Comparison of ENCODE assay signal across 2 cellular contexts in genomic region chr2:144198116-144198515, GRCh38.
TF ChIP-seq lines count a peak whose summit lies in the region.

No MANE protein-coding gene starts in this region.

TF ChIP-seq in GM23338, 12 proteins besides CTCF, POLR2A, EP300 and RAD21 (continued from another document):
- TF ChIP-seq REST (IDR thresholded peaks at IDR 0.05; ENCODE audit: unreplicated experiment) (no peak), POLR2AphosphoS5 (IDR thresholded peaks at IDR 0.05; ENCODE audit: low read depth) (no peak), ZNF331 (CRISPR knock-in tag; IDR thresholded peaks at IDR 0.05; ENCODE audit: low read depth) (no peak), NANOG (IDR thresholded peaks at IDR 0.05; ENCODE audit: borderline replicate concordance) (no peak), CREB1 (CRISPR knock-in tag; IDR thresholded peaks at IDR 0.05; ENCODE audit: low read depth) (no peak), ZNF114 (CRISPR knock-in tag; IDR thresholded peaks at IDR 0.05) (no peak), JUNB (IDR thresholded peaks at IDR 0.05; ENCODE audit: unreplicated experiment) (no peak)

TF ChIP-seq in K562, 482 proteins besides CTCF, POLR2A, EP300 and RAD21 (continued from another document and continues in another):
- TF ChIP-seq DEAF1 (CRISPR knock-in tag; IDR thresholded peaks at IDR 0.05) (no peak), ZNF589 (CRISPR knock-in tag; IDR thresholded peaks at IDR 0.05; ENCODE audit: low read depth) (no peak), CBFA2T3 (IDR thresholded peaks at IDR 0.05) (no peak), HOMEZ (CRISPR knock-in tag; IDR thresholded peaks at IDR 0.05) (no peak), RBM25 (IDR thresholded peaks at IDR 0.05; ENCODE audit: low read depth, low read length, severe bottlenecking) (no peak), PCBP1 (IDR thresholded peaks at IDR 0.05; ENCODE audit: low read depth, low read length, poor library complexity, severe bottlenecking) (no peak), FOXK1 (CRISPR knock-in tag; IDR thresholded peaks at IDR 0.05; ENCODE audit: borderline replicate concordance) (no peak), ZNF785 (CRISPR knock-in tag; IDR thresholded peaks at IDR 0.05) (no peak), ZNF766 (CRISPR knock-in tag; conservative IDR thresholded peaks at IDR 0.05) (no peak), NKRF (IDR thresholded peaks at IDR 0.05; ENCODE audit: borderline replicate concordance) (no peak), TSC22D4 (tag; IDR thresholded peaks at IDR 0.05) (no peak), ZNF551 (CRISPR knock-in tag; IDR thresholded peaks at IDR 0.05) (no peak), CEBPB (tag; IDR thresholded peaks at IDR 0.05) (peak; percentile 65), MECOM (CRISPR knock-in tag; IDR thresholded peaks at IDR 0.05) (no peak), ZNF239 (CRISPR knock-in tag; IDR thresholded peaks at IDR 0.05) (no peak), RBM39 (optimal IDR thresholded peaks at IDR 0.05; ENCODE audit: low read depth, low read length) (no peak), ELF1 (tag; IDR thresholded peaks at IDR 0.05) (peak; percentile 76), E2F5 (CRISPR knock-in tag; IDR thresholded peaks at IDR 0.05) (no peak), TAF1 (IDR thresholded peaks at IDR 0.05; ENCODE audit: control insufficient read depth, extremely low read depth, insufficient read depth, low read length, severe bottlenecking) (no peak), DIDO1 (tag; IDR thresholded peaks at IDR 0.05; ENCODE audit: low read depth) (no peak), SRF (CRISPR knock-in tag; IDR thresholded peaks at IDR 0.05) (no peak), HMG20B (CRISPR knock-in tag; IDR thresholded peaks at IDR 0.05) (no peak), ZNF408 (CRISPR knock-in tag; IDR thresholded peaks at IDR 0.05; ENCODE audit: low read depth) (no peak), EP400 (IDR thresholded peaks at IDR 0.05) (no peak), SMAD1 (IDR thresholded peaks at IDR 0.05; ENCODE audit: low read depth, low read length, partially characterized antibody) (no peak), SRSF1 (IDR thresholded peaks at IDR 0.05; ENCODE audit: low read depth, low read length) (no peak), RNF2 (IDR thresholded peaks at IDR 0.05) (no peak), SPI1 (IDR thresholded peaks at IDR 0.05; ENCODE audit: borderline replicate concordance, low read depth, low read length) (peak; percentile 20; the same call in 1 of the 2 replicates), FUS (optimal IDR thresholded peaks at IDR 0.05; ENCODE audit: low read depth, low read length) (no peak), ATF3 (IDR thresholded peaks at IDR 0.05) (peak; percentile 91), ATF3 (CRISPR knock-in tag; conservative IDR thresholded peaks at IDR 0.05) (peak; percentile 45; the same call in 1 of the 2 replicates), ADNP (tag; IDR thresholded peaks at IDR 0.05) (no peak), XRCC5 (IDR thresholded peaks at IDR 0.05; ENCODE audit: low read depth, low read length) (no peak), ZNF444 (CRISPR knock-in tag; IDR thresholded peaks at IDR 0.05) (no peak), GABPA (tag; conservative IDR thresholded peaks at IDR 0.05; ENCODE audit: low read depth) (no peak), IRF2 (CRISPR knock-in tag; IDR thresholded peaks at IDR 0.05) (no peak), ZNF24 (IDR thresholded peaks at IDR 0.05) (no peak), TRIM24 (IDR thresholded peaks at IDR 0.05) (no peak), HNRNPK (IDR thresholded peaks at IDR 0.05; ENCODE audit: low read depth, low read length, poor library complexity, severe bottlenecking) (no peak), POLR2H (tag; IDR thresholded peaks at IDR 0.05; ENCODE audit: low read depth) (no peak), MYC (IDR thresholded peaks at IDR 0.05; ENCODE audit: low read depth, low read length) (no peak), MYC (CRISPR knock-in tag; IDR thresholded peaks at IDR 0.05; ENCODE audit: borderline replicate concordance, low read depth) (no peak), ZNF280A (IDR thresholded peaks at IDR 0.05; ENCODE audit: low read depth, partially characterized antibody) (no peak)
- TF ChIP-seq, protein P1, sequence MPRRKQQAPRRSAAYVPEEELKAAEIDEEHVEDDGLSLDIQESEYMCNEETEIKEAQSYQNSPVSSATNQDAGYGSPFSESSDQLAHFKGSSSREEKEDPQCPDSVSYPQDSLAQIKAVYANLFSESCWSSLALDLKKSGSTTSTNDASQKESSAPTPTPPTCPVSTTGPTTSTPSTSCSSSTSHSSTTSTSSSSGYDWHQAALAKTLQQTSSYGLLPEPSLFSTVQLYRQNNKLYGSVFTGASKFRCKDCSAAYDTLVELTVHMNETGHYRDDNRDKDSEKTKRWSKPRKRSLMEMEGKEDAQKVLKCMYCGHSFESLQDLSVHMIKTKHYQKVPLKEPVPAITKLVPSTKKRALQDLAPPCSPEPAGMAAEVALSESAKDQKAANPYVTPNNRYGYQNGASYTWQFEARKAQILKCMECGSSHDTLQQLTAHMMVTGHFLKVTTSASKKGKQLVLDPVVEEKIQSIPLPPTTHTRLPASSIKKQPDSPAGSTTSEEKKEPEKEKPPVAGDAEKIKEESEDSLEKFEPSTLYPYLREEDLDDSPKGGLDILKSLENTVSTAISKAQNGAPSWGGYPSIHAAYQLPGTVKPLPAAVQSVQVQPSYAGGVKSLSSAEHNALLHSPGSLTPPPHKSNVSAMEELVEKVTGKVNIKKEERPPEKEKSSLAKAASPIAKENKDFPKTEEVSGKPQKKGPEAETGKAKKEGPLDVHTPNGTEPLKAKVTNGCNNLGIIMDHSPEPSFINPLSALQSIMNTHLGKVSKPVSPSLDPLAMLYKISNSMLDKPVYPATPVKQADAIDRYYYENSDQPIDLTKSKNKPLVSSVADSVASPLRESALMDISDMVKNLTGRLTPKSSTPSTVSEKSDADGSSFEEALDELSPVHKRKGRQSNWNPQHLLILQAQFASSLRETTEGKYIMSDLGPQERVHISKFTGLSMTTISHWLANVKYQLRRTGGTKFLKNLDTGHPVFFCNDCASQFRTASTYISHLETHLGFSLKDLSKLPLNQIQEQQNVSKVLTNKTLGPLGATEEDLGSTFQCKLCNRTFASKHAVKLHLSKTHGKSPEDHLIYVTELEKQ (CRISPR knock-in tag; IDR thresholded peaks at IDR 0.05) = no peak
- TF ChIP-seq, protein P2, sequence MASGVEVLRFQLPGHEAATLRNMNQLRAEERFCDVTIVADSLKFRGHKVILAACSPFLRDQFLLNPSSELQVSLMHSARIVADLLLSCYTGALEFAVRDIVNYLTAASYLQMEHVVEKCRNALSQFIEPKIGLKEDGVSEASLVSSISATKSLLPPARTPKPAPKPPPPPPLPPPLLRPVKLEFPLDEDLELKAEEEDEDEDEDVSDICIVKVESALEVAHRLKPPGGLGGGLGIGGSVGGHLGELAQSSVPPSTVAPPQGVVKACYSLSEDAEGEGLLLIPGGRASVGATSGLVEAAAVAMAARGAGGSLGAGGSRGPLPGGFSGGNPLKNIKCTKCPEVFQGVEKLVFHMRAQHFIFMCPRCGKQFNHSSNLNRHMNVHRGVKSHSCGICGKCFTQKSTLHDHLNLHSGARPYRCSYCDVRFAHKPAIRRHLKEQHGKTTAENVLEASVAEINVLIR (CRISPR knock-in tag; IDR thresholded peaks at IDR 0.05) = no peak
- TF ChIP-seq, protein P3, sequence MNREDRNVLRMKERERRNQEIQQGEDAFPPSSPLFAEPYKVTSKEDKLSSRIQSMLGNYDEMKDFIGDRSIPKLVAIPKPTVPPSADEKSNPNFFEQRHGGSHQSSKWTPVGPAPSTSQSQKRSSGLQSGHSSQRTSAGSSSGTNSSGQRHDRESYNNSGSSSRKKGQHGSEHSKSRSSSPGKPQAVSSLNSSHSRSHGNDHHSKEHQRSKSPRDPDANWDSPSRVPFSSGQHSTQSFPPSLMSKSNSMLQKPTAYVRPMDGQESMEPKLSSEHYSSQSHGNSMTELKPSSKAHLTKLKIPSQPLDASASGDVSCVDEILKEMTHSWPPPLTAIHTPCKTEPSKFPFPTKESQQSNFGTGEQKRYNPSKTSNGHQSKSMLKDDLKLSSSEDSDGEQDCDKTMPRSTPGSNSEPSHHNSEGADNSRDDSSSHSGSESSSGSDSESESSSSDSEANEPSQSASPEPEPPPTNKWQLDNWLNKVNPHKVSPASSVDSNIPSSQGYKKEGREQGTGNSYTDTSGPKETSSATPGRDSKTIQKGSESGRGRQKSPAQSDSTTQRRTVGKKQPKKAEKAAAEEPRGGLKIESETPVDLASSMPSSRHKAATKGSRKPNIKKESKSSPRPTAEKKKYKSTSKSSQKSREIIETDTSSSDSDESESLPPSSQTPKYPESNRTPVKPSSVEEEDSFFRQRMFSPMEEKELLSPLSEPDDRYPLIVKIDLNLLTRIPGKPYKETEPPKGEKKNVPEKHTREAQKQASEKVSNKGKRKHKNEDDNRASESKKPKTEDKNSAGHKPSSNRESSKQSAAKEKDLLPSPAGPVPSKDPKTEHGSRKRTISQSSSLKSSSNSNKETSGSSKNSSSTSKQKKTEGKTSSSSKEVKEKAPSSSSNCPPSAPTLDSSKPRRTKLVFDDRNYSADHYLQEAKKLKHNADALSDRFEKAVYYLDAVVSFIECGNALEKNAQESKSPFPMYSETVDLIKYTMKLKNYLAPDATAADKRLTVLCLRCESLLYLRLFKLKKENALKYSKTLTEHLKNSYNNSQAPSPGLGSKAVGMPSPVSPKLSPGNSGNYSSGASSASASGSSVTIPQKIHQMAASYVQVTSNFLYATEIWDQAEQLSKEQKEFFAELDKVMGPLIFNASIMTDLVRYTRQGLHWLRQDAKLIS (CRISPR knock-in tag; IDR thresholded peaks at IDR 0.05) = no peak
